In the genomic region with DNA sequence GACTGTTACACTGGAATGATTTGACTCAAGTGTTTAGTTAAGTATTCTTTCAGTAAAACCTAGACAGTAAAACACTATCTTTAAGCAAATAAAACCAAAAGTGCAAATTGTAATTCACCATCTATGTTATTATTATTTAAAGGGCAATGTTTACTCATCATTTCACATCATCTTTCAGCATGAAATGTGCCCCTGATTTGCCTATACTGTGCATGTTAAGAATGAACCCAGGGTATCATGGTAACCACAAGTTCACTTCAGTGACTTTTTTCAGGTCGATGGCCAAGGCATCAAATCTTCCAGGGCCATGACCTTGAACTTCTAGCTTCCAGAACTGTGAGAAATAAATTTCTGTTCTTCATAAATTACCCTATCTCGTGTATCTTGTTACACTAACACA, we compare ENCODE assay signal across 15 cellular contexts. TPM values are rescaled to one million over a fixed set of nuclear protein-coding genes. Genes with fewer than 3 reads are reported as not detected.
"Had no signal": no experiment of that assay in that cellular context is flagged by ENCODE, and none has a peak within 500 bp of the region (broad histone marks: within the 10 kb centered on the region; RNA-seq: fewer than 3 reads in every experiment).

No MANE protein-coding gene starts in this region.

- H3K27me3 Mint-ChIP-seq: activated CD4-positive, alpha-beta T cell treated with anti-CD3 and anti-CD28 coated beads for 36 hours; effector memory CD8-positive, alpha-beta T cell; naive thymus-derived CD4-positive, alpha-beta T cell had no signal

- H3K27ac Mint-ChIP-seq: activated CD4-positive, alpha-beta T cell treated with anti-CD3 and anti-CD28 coated beads for 36 hours; effector memory CD8-positive, alpha-beta T cell; naive thymus-derived CD4-positive, alpha-beta T cell had no signal

- H3K9me3 ChIP-seq: sigmoid colon, SK-N-SH, transverse colon had no signal

- H3K4me3 ChIP-seq: hepatocyte, lung, sigmoid colon, transverse colon had no signal

- H3K4me3 Mint-ChIP-seq: activated CD4-positive, alpha-beta T cell treated with anti-CD3 and anti-CD28 coated beads for 36 hours; effector memory CD8-positive, alpha-beta T cell; naive thymus-derived CD4-positive, alpha-beta T cell had no signal

- H3K27ac ChIP-seq: hepatocyte, parathyroid adenoma, sigmoid colon, transverse colon had no signal

- ATAC-seq: activated CD4-positive, alpha-beta T cell treated with anti-CD3 and anti-CD28 coated beads for 36 hours; effector memory CD8-positive, alpha-beta T cell; naive thymus-derived CD4-positive, alpha-beta T cell had no signal

- H3K27me3 ChIP-seq: hepatocyte, sigmoid colon, transverse colon had no signal

- DNase-seq: activated CD4-positive, alpha-beta T cell treated with anti-CD3 and anti-CD28 coated beads for 36 hours; activated naive CD4-positive, alpha-beta T cell; aorta; dermis blood vessel endothelial cell; effector memory CD8-positive, alpha-beta T cell; islet precursor cell; naive thymus-derived CD4-positive, alpha-beta T cell; sigmoid colon; SK-N-SH; stimulated activated CD4-positive, alpha-beta T cell treated with anti-CD3 and anti-CD28 coated beads, Interleukin-12 subunit alpha, Interleukin-12 subunit beta, amount 100 ng/mL, for 4 hours; stimulated activated CD4-positive, alpha-beta T cell treated with anti-CD3 and anti-CD28 coated beads, Interleukin-2, amount 100 ng/mL, for 24 hours; transverse colon had no signal

- H3K4me1 ChIP-seq: parathyroid adenoma, sigmoid colon, transverse colon had no signal

- H3K9me3 Mint-ChIP-seq: effector memory CD8-positive, alpha-beta T cell; naive thymus-derived CD4-positive, alpha-beta T cell had no signal

- H3K36me3 ChIP-seq: sigmoid colon, transverse colon had no signal

RNA-seq across cellular contexts. Expression of a gene that starts 2.1 kb away (rescaled TPM):
- total RNA-seq: dermis blood vessel endothelial cell, hepatocyte had no signal
- polyA plus RNA-seq: SK-N-SH had no signal

RNA-seq across cellular contexts. Expression of a gene that starts 35.1 kb away (rescaled TPM):
- total RNA-seq: hepatocyte had no signal
